Comparison of ENCODE assay signal across 8 cellular contexts in the genomic region with DNA sequence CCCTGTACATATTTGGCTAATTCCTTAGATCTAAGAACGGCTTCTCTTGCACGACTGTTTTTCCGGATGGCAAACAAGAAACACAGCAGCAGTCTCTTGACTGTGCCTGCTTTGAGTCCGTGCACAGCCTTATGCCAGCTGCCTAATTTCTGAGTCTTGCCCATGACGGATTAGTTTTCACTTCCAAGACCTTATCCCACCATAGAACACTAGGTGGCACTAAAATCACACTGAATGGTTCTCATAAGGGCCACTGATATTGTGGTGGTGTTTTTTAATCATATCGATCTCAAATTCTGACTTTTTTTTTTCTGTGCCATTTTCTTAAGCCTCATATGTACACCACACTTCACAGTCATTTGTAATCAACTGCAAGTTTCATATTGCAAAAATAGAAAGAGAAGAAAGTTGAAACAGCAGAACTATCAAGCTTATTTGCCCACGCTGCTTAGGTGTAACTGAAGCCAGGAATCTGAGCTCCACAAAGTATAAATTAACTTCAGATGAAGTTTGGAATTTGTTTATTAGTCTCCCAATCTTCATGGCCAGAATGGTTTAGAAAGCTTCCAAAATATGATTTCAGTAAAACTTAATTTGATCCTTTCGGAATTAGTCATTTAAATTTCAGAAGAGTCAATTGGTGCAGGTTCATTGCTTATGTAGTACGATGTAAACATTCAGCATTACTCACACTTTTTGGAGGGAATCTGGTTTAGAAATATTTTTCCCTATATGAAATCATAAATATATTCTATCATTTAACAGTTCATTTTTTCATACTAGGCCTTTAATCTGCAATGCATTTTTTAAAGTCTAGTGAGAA. TPM values are rescaled to one million over a fixed set of nuclear protein-coding genes. Genes with fewer than 3 reads are reported as not detected.
A peak's percentile ranks its signal among the peaks of the same experiment; 100 is the strongest.
DNase-seq lines count a peak whose midpoint lies in the region; ATAC-seq and TF ChIP-seq lines count a peak whose summit lies in the region.

No MANE protein-coding gene starts in this region.

- ATAC-seq in GM21619 (IDR thresholded peaks at IDR 0.05; ENCODE audit: unreplicated experiment) (peak; percentile 93), left lobe of liver (peak; percentile 98)

- peak overlapping the region; percentile 71 for H2AFZ ChIP-seq in OCI-LY3 (ENCODE audit: low read depth, low read length)

- H4K20me1 ChIP-seq in OCI-LY3 (ENCODE audit: insufficient read depth, low read length) = no peaks in the 10 kb centered on the region

- 25% methylated on average over 9 of the region's 9 CpGs for WGBS in suprapubic skin

- H3K4me1 ChIP-seq in OCI-LY3 (ENCODE audit: low read length) (peaks cover 10% of the 10 kb centered on the region), suprapubic skin (no peaks in the 10 kb centered on the region)

- peak in 2 of 3 experiments; percentile 1 to 8 for DNase-seq in stimulated activated CD4-positive, alpha-beta T cell treated with anti-CD3 and anti-CD28 coated beads, TNF-alpha, amount 100 ng/mL, for 24 hours (ENCODE audit: low read depth in 3 of 3)
- no peak for DNase-seq in stimulated activated CD4-positive, alpha-beta T cell treated with anti-CD3 and anti-CD28 coated beads, Interleukin-1b, Interleukin-23, amount 100 ng/mL, for 48 hours
- DNase-seq in HS-27A (ENCODE audit: low read depth) = peak; percentile 24
- peak; percentile 76 for DNase-seq in cerebellar cortex (ENCODE audit: low spot score)
- no peak for DNase-seq in left lobe of liver (ENCODE audit: low spot score)
- no peak for DNase-seq in suprapubic skin (ENCODE audit: low spot score in 2 of 2)

- H3K36me3 ChIP-seq in OCI-LY3 (replicated peaks; ENCODE audit: low read depth, low read length) (no peaks in the 10 kb centered on the region), suprapubic skin (no peaks in the 10 kb centered on the region)

- H3K27me3 ChIP-seq in OCI-LY3 (ENCODE audit: low read depth, low read length) (no peaks in the 10 kb centered on the region), suprapubic skin (peaks cover 12% of the 10 kb centered on the region)

- no peaks in the 10 kb centered on the region for H3K9me3 ChIP-seq in OCI-LY3 (ENCODE audit: insufficient read depth, low read length)
- H3K9me3 ChIP-seq in suprapubic skin = no peaks in the 10 kb centered on the region

- peak overlapping the region; percentile 62 for H3K4me3 ChIP-seq in OCI-LY3 (ENCODE audit: low read length)
- no peak overlapping the region for H3K4me3 ChIP-seq in suprapubic skin

- TF ChIP-seq EP300 in suprapubic skin (IDR thresholded peaks at IDR 0.05) = no peak

- H3K27ac ChIP-seq in OCI-LY3 (ENCODE audit: low read length) (no peak overlapping the region), suprapubic skin (no peak overlapping the region)

- no peaks in the 10 kb centered on the region for H3K79me2 ChIP-seq in OCI-LY3 (ENCODE audit: low read length)

- H3K4me2 ChIP-seq in OCI-LY3 (ENCODE audit: low read length) = peak overlapping the region; percentile 80

- peak overlapping the region; percentile 26; the same call in 1 of the 2 replicates for H3K9ac ChIP-seq in OCI-LY3 (ENCODE audit: low read length)

- TF ChIP-seq CTCF in OCI-LY3 (IDR thresholded peaks at IDR 0.05; ENCODE audit: low read depth, low read length) (peak; percentile 89), suprapubic skin (IDR thresholded peaks at IDR 0.05) (peak; percentile 32 to 55)

- no peak for TF ChIP-seq POLR2A in suprapubic skin (IDR thresholded peaks at IDR 0.05)

RNA-seq across cellular contexts. Expression of a gene that starts 45.5 kb away (rescaled TPM):
- total RNA-seq in left lobe of liver = 0.73 TPM
- total RNA-seq in suprapubic skin = 1 to 10 TPM; 2.5 to 4.6 (median 3.4) TPM

Comparison
In these comparisons a context has a peak if more than half of its experiments do, and no peak if none do; other contexts are left out.
1. DNase-seq: peak in stimulated activated CD4-positive, alpha-beta T cell treated with anti-CD3 and anti-CD28 coated beads, TNF-alpha, amount 100 ng/mL, for 24 hours (2 of 3), HS-27A (single experiment) and cerebellar cortex (single experiment); none in stimulated activated CD4-positive, alpha-beta T cell treated with anti-CD3 and anti-CD28 coated beads, Interleukin-1b, Interleukin-23, amount 100 ng/mL, for 48 hours (single experiment), left lobe of liver (single experiment) and suprapubic skin (0 of 2).